22 cellular contexts compared by ENCODE assay signal in genomic region chr2:106111882-106112571, GRCh38.
"Had no signal": no experiment of that assay in that cellular context is flagged by ENCODE, and none has a peak within 500 bp of the region (broad histone marks: within the 10 kb centered on the region; RNA-seq: fewer than 3 reads in every experiment).

No MANE protein-coding gene starts in this region.

- H3K9me3 Mint-ChIP-seq: activated CD4-positive, alpha-beta memory T cell treated with anti-CD3 and anti-CD28 coated beads, Interleukin-2, amount 10 ng/mL, durations not matched to agents 7 days and 5 days; activated naive CD4-positive, alpha-beta T cell treated with anti-CD3 and anti-CD28 coated beads, Interleukin-2, amount 50 U/mL, for 24 hours; activated T-cell treated with anti-CD3 and anti-CD28 coated beads, Interleukin-2, amount 50 U/mL, for 24 hours; T-helper 2 cell treated with Interferon-gamma antibody and Interleukin-4, amounts not matched to agents 5 μg/mL and 100 μg/mL, for 36 hours; WTC11 had no signal

- H3K4me3 Mint-ChIP-seq: activated CD4-positive, alpha-beta memory T cell treated with anti-CD3 and anti-CD28 coated beads, Interleukin-2, amount 10 ng/mL, durations not matched to agents 7 days and 5 days; activated naive CD4-positive, alpha-beta T cell treated with anti-CD3 and anti-CD28 coated beads, Interleukin-2, amount 50 U/mL, for 24 hours; activated T-cell treated with anti-CD3 and anti-CD28 coated beads, Interleukin-2, amount 50 U/mL, for 24 hours; T-helper 2 cell treated with Interferon-gamma antibody and Interleukin-4, amounts not matched to agents 5 μg/mL and 100 μg/mL, for 36 hours; WTC11 had no signal

- ATAC-seq: activated CD4-positive, CD25-positive, alpha-beta regulatory T cell treated with anti-CD3 and anti-CD28 coated beads, Interleukin-2, amount 50 U/mL, for 24 hours; body of pancreas; Panc1; WTC11 had no signal

- DNase-seq: activated CD4-positive, alpha-beta memory T cell treated with anti-CD3 and anti-CD28 coated beads, Interleukin-2, amount 10 ng/mL, durations not matched to agents 7 days and 5 days; activated CD4-positive, alpha-beta T cell treated with anti-CD3 and anti-CD28 coated beads for 4 hours; activated naive CD4-positive, alpha-beta T cell; activated T-cell treated with anti-CD3 and anti-CD28 coated beads, Interleukin-2, amount 50 U/mL, for 24 hours; body of pancreas; Kasumi-1; KG1; MG63; NCI-H1048; NCI-H1105 treated with DMSO at 0.1 percent for 48 hours; NCI-H1436; NCI-H1694; NCI-H1930; NCI-H345; NCI-H524 treated with DMSO at 0.1 percent for 48 hours; SHP77; SJCRH30 had no signal

- H3K4me1 Mint-ChIP-seq: WTC11 had no signal

- H3K27ac Mint-ChIP-seq: activated CD4-positive, alpha-beta memory T cell treated with anti-CD3 and anti-CD28 coated beads, Interleukin-2, amount 10 ng/mL, durations not matched to agents 7 days and 5 days; activated naive CD4-positive, alpha-beta T cell treated with anti-CD3 and anti-CD28 coated beads, Interleukin-2, amount 50 U/mL, for 24 hours; T-helper 2 cell treated with Interferon-gamma antibody and Interleukin-4, amounts not matched to agents 5 μg/mL and 100 μg/mL, for 36 hours; WTC11 had no signal

- H3K27me3 Mint-ChIP-seq: activated CD4-positive, alpha-beta memory T cell treated with anti-CD3 and anti-CD28 coated beads, Interleukin-2, amount 10 ng/mL, durations not matched to agents 7 days and 5 days; activated naive CD4-positive, alpha-beta T cell treated with anti-CD3 and anti-CD28 coated beads, Interleukin-2, amount 50 U/mL, for 24 hours; activated T-cell treated with anti-CD3 and anti-CD28 coated beads, Interleukin-2, amount 50 U/mL, for 24 hours had no signal
